ENCODE assay signal across 23 cellular contexts in the genomic region with DNA sequence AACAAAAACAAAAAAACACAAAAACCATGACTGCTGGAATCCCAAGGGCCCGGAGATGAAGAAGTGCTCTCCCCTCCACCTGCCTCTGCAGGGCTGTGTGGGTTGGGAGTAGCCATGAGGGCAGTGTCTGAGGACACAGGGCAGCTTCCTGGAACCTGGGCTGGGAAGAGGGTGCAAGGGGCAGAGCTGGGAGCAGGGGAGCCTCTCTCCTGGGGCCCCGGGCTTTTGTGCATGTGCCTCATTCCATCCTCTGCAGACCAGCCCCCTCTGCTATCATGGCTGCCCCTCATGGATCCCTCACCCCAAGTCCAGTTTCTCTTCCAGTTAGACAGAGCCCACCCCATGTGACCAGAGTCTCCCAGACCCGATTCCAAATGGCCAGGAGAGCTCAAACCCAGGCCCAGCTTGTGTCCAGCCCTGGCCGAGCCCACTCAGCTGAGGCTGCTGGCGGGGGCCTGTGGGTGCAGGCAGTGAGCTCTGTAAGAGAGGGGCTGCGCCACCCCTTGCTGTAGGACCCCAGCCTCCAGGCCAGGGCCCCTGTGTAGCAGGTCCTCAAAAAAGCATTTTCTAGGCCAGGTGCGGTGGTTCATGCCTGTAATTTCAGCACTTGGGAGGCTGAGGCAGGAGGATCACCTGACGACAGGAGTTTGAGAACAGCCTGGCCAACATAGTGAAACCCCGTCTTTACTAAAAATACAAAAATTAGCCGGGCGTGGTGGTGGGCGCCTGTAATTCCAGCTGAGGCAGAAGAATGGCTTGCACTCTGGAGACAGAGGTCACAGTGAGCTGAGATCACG. TPM values are rescaled to one million over a fixed set of nuclear protein-coding genes. Genes with fewer than 3 reads are reported as not detected.
DNase-seq lines count a peak whose midpoint lies in the region; ATAC-seq, FAIRE-seq and TF ChIP-seq lines count a peak whose summit lies in the region.
"Had no signal": no experiment of that assay in that cellular context is flagged by ENCODE, and none has a peak within 500 bp of the region (broad histone marks: within the 10 kb centered on the region; RNA-seq: fewer than 3 reads in every experiment).

No MANE protein-coding gene starts in this region.

- H3K9me3 Mint-ChIP-seq in neural progenitor cell = no peaks in the 10 kb centered on the region
- H3K9me3 Mint-ChIP-seq: activated naive CD8-positive, alpha-beta T cell treated with anti-CD3 and anti-CD28 coated beads for 36 hours; HFFc6; natural killer cell had no signal

- intact Hi-C loops in Right ventricle myocardium superior (cut with DNase I) = loop anchor here (5.0 kb wide), 1 partner anchor 47 kb away; a partner anchor contains a TSS
- intact Hi-C loops in left cardiac atrium (cut with DNase I) = loop anchor here (5.0 to 10.0 kb wide), 4 partner anchors 37 to 279 kb away; a partner anchor contains a TSS
- intact Hi-C loops in heart right ventricle (cut with DNase I) = loop anchor here in 9 of 10 donors (2.0 to 10.0 kb wide), 8 partner anchors 35 to 279 kb away; a partner anchor contains a TSS
- intact Hi-C loops in prostate gland (cut with DNase I) = loop anchor here (10.0 kb wide), 1 partner anchor 269 kb away; no protein-coding TSS in a partner anchor

- no peak overlapping the region for H3K9ac ChIP-seq in neural progenitor cell
- H3K9ac ChIP-seq: parathyroid adenoma had no signal

- no peak for TF ChIP-seq CTCF in heart right ventricle (IDR thresholded peaks at IDR 0.05)
- TF ChIP-seq CTCF in neural progenitor cell (IDR thresholded peaks at IDR 0.05) = no peak
- no peak for TF ChIP-seq CTCF in prostate gland (IDR thresholded peaks at IDR 0.05)

- no peaks in the 10 kb centered on the region for H3K79me2 ChIP-seq in neural progenitor cell (ENCODE audit: low read depth)
- H3K79me2 ChIP-seq: parathyroid adenoma had no signal

- H3K27ac Mint-ChIP-seq in neural progenitor cell = peak overlapping the region; percentile 63
- H3K27ac Mint-ChIP-seq: activated naive CD8-positive, alpha-beta T cell treated with anti-CD3 and anti-CD28 coated beads for 36 hours; B cell; HFFc6; natural killer cell had no signal

- H3K4me1 Mint-ChIP-seq in neural progenitor cell = peaks cover 37% of the 10 kb centered on the region

- H3K4me3 Mint-ChIP-seq in neural progenitor cell = no peak overlapping the region
- H3K4me3 Mint-ChIP-seq: activated naive CD8-positive, alpha-beta T cell treated with anti-CD3 and anti-CD28 coated beads for 36 hours; B cell; HFFc6; natural killer cell had no signal

- no peak for TF ChIP-seq POLR2A in prostate gland (IDR thresholded peaks at IDR 0.05)
- no peak for TF ChIP-seq POLR2A in H54 (IDR thresholded peaks at IDR 0.05; ENCODE audit: low read depth, low read length)

- FAIRE-seq in H54 (lab: Jason Lieb, UNC) = no peak
- FAIRE-seq: A549 had no signal

- ATAC-seq in Right ventricle myocardium superior (ENCODE audit: poor library complexity) = no peak
- no peak for ATAC-seq in left cardiac atrium
- ATAC-seq in heart right ventricle = peak in 2 of 8 donors; percentile 0 to 28
- ATAC-seq: left colon, natural killer cell, PC-3 had no signal

- H3K4me1 ChIP-seq in heart right ventricle = peaks cover 0 to 41% (median 19%) of the 10 kb centered on the region in 9 donors
- H3K4me1 ChIP-seq in neural progenitor cell = peaks cover 28% of the 10 kb centered on the region
- H3K4me1 ChIP-seq in prostate gland (replicated peaks) = no peaks in the 10 kb centered on the region
- H3K4me1 ChIP-seq: A549, parathyroid adenoma had no signal

- no peak overlapping the region for H2AFZ ChIP-seq in neural progenitor cell (replicated peaks)
- H2AFZ ChIP-seq: parathyroid adenoma had no signal

- H3K27me3 Mint-ChIP-seq in neural progenitor cell (ENCODE audit: insufficient read depth, low read depth) = peaks cover 18% of the 10 kb centered on the region
- H3K27me3 Mint-ChIP-seq: activated naive CD8-positive, alpha-beta T cell treated with anti-CD3 and anti-CD28 coated beads for 36 hours; B cell had no signal

- H4K20me1 ChIP-seq in neural progenitor cell (ENCODE audit: low read depth) = no peaks in the 10 kb centered on the region

- H3K4me2 ChIP-seq in neural progenitor cell = no peak overlapping the region
- H3K4me2 ChIP-seq: A549 had no signal

- 82 to 87% methylated on average over 13 of the region's 13 CpGs for WGBS in heart right ventricle, 2 donors
- WGBS in prostate gland = 95% methylated on average over 12 of the region's 13 CpGs

- peaks cover 32% of the 10 kb centered on the region for H3F3A ChIP-seq in neural progenitor cell (ENCODE audit: low read depth)

- H3K4me3 ChIP-seq in heart right ventricle (no peak overlapping the region), neural progenitor cell (no peak overlapping the region), prostate gland (no peak overlapping the region)
- H3K4me3 ChIP-seq: A549 had no signal

- H3K36me3 Mint-ChIP-seq in neural progenitor cell = no peaks in the 10 kb centered on the region
- H3K36me3 Mint-ChIP-seq: activated naive CD8-positive, alpha-beta T cell treated with anti-CD3 and anti-CD28 coated beads for 36 hours; natural killer cell had no signal

- H3K27me3 ChIP-seq in heart right ventricle = no peaks in the 10 kb centered on the region
- H3K27me3 ChIP-seq in neural progenitor cell = no peaks in the 10 kb centered on the region
- H3K27me3 ChIP-seq in prostate gland (replicated peaks; ENCODE audit: insufficient read depth) = no peaks in the 10 kb centered on the region

- peak overlapping the region in 9 of 10 donors; percentile 46 to 89 (median 81) for H3K27ac ChIP-seq in heart right ventricle
- H3K27ac ChIP-seq in neural progenitor cell = no peak overlapping the region
- no peak overlapping the region for H3K27ac ChIP-seq in prostate gland
- H3K27ac ChIP-seq: parathyroid adenoma, WERI-Rb-1 had no signal

- H3K9me3 ChIP-seq in heart right ventricle (no peaks in the 10 kb centered on the region), neural progenitor cell (ENCODE audit: low read depth) (no peaks in the 10 kb centered on the region), prostate gland (no peaks in the 10 kb centered on the region)
- H3K9me3 ChIP-seq: A549 had no signal

- H3K36me3 ChIP-seq in heart right ventricle (no peaks in the 10 kb centered on the region), neural progenitor cell (no peaks in the 10 kb centered on the region), prostate gland (no peaks in the 10 kb centered on the region)
- H3K36me3 ChIP-seq: WERI-Rb-1 had no signal

- DNase-seq in Right ventricle myocardium superior (peak; percentile 33), left cardiac atrium (no peak), heart right ventricle (peak in 1 of 2 donors; percentile 3), neural progenitor cell (ENCODE audit: low spot score) (no peak), pons (ENCODE audit: low spot score) (no peak), occipital lobe (lab: John Stamatoyannopoulos, UW) (no peak), prostate gland (ENCODE audit: low spot score) (no peak), H54 (ENCODE audit: insufficient read length, low spot score) (no peak)
- DNase-seq: activated naive CD8-positive, alpha-beta T cell treated with anti-CD3 and anti-CD28 coated beads for 36 hours; cerebellar nuclear complex; COR-L47; HFFc6; left colon; MM.1S; natural killer cell; NCI-H1436; NCI-H446 treated with DMSO at 0.1 percent for 48 hours; PC-3; SHP77 had no signal

RNA-seq across cellular contexts. Expression of a gene that starts 44.4 kb away (rescaled TPM):
- total RNA-seq in Right ventricle myocardium superior (115 TPM), left cardiac atrium (100 to 1,000 TPM in 1 of 2 donors, 10 to 100 TPM in 1; 82.7 to 108 TPM), heart right ventricle (100 to 1,000 TPM in 5 of 10 donors, 10 to 100 TPM in 5; 76.1 to 140 (median 102) TPM), neural progenitor cell (ENCODE audit: low replicate concordance) (5.4 and 11.5 TPM in 2 replicates), occipital lobe (5.5 TPM), prostate gland (10 to 100 TPM in 1 of 2 donors, 1 to 10 TPM in 1; 2.0 to 32.5 TPM)
- 100 to 1,000 TPM in 1 of 2 donors, 10 to 100 TPM in 1; 42.6 to 129 TPM for polyA plus RNA-seq in heart right ventricle
- total RNA-seq: PC-3 had no signal

RNA-seq across cellular contexts. Expression of a gene that starts 57.7 kb away (rescaled TPM):
- total RNA-seq in Right ventricle myocardium superior = 55.7 TPM
- total RNA-seq in left cardiac atrium = 10 to 100 TPM; 50.4 to 60.5 TPM
- total RNA-seq in heart right ventricle = 10 to 100 TPM; 21.0 to 53.1 (median 32.3) TPM
- 10 to 100 TPM in 1 of 2 donors, 1 to 10 TPM in 1; 7.0 to 27.3 TPM for polyA plus RNA-seq in heart right ventricle
- 0.32 and 1.5 TPM in 2 replicates for total RNA-seq in neural progenitor cell (ENCODE audit: low replicate concordance)
- total RNA-seq in occipital lobe = 1.7 TPM
- 10 to 100 TPM in 1 of 2 donors, under 1 TPM in 1; 0.73 to 16.4 TPM for total RNA-seq in prostate gland

RNA-seq across cellular contexts. Expression of a gene that starts 59.9 kb away (rescaled TPM):
- total RNA-seq in Right ventricle myocardium superior = 124 TPM
- total RNA-seq in left cardiac atrium = 100 to 1,000 TPM; 136 to 155 TPM
- 100 to 1,000 TPM; 107 to 153 (median 132) TPM for total RNA-seq in heart right ventricle
- 10 to 100 TPM; 26.4 to 77.1 TPM for polyA plus RNA-seq in heart right ventricle
- 139 and 148 TPM in 2 replicates for total RNA-seq in neural progenitor cell (ENCODE audit: low replicate concordance)
- 118 TPM for total RNA-seq in occipital lobe
- total RNA-seq in prostate gland = 100 to 1,000 TPM in 1 of 2 donors, 10 to 100 TPM in 1; 94.7 to 197 TPM

Comparison
In these comparisons a context has a peak if more than half of its experiments do, and no peak if none do; other contexts are left out.
1. H3K27ac ChIP-seq: peak in heart right ventricle (9 of 10); none in neural progenitor cell (single experiment) and prostate gland (0 of 2).